ENCODE assay signal across 27 cellular contexts in genomic region chr18:46378126-46378863, GRCh38.
DNase-seq lines count a peak whose midpoint lies in the region; ATAC-seq, FAIRE-seq and TF ChIP-seq lines count a peak whose summit lies in the region.
"Had no signal": no experiment of that assay in that cellular context is flagged by ENCODE, and none has a peak within 500 bp of the region (broad histone marks: within the 10 kb centered on the region; RNA-seq: fewer than 3 reads in every experiment).

No MANE protein-coding gene starts in this region.

- no peaks in the 10 kb centered on the region for H3K9me3 ChIP-seq in kidney (ENCODE audit: control insufficient read depth in 1 of 2, low read length in 2 of 2)
- no peaks in the 10 kb centered on the region for H3K9me3 ChIP-seq in small intestine (ENCODE audit: control insufficient read depth, low read depth)
- no peaks in the 10 kb centered on the region for H3K9me3 ChIP-seq in body of pancreas
- H3K9me3 ChIP-seq: SJCRH30 had no signal

- CTCF ChIA-PET in RWPE1 (lab: Yijun Ruan, JAX) (interaction anchor here (0.6 kb wide), 1 partner anchor 205 kb away, joined by 3 read pairs; no protein-coding TSS in a partner anchor), WTC11 (lab: Charles Lee) (interaction anchor here (1.2 to 3.1 kb wide), 2 partner anchors 11 to 15 kb away, joined by 3 to 15 read pairs; no protein-coding TSS in a partner anchor)

- WGBS in small intestine, 3 donors, result 67 to 76% (median 71%) methylated on average over 12 of the region's 12 CpGs
- WGBS in body of pancreas, 2 donors, result 75% methylated on average over 12 of the region's 12 CpGs

- H3K4me3 ChIP-seq in kidney (ENCODE audit: low read length in 2 of 2), result no peak overlapping the region
- no peak overlapping the region for H3K4me3 ChIP-seq in small intestine (ENCODE audit: low read depth in 1 of 2, low read length in 2 of 2)
- H3K4me3 ChIP-seq in body of pancreas, result no peak overlapping the region
- H3K4me3 ChIP-seq: SJCRH30 had no signal

- TF ChIP-seq CTCF in RWPE1 (conservative IDR thresholded peaks at IDR 0.05; ENCODE audit: low read depth) (no peak), WTC11 (IDR thresholded peaks at IDR 0.05) (no peak), kidney (IDR thresholded peaks at IDR 0.05; ENCODE audit: borderline replicate concordance, extremely low read depth, insufficient read depth) (no peak), body of pancreas (IDR thresholded peaks at IDR 0.05) (no peak), chondrocyte (IDR thresholded peaks at IDR 0.05) (no peak)

- H3K4me1 ChIP-seq in kidney (ENCODE audit: control insufficient read depth in 1 of 2, insufficient read depth in 1 of 2, low read depth in 1 of 2, low read length in 2 of 2), result no peaks in the 10 kb centered on the region
- H3K4me1 ChIP-seq in small intestine (ENCODE audit: control insufficient read depth in 2 of 2, insufficient read depth in 1 of 2, low read depth in 1 of 2, low read length in 1 of 2), result no peaks in the 10 kb centered on the region
- H3K4me1 ChIP-seq in body of pancreas, result no peaks in the 10 kb centered on the region

- H3K36me3 ChIP-seq in kidney (ENCODE audit: control insufficient read depth in 1 of 2, insufficient read depth in 2 of 2, low read length in 2 of 2) (no peaks in the 10 kb centered on the region), small intestine (ENCODE audit: control insufficient read depth in 2 of 2, insufficient read depth in 2 of 2, low read length in 2 of 2) (no peaks in the 10 kb centered on the region), body of pancreas (replicated peaks in 1 of 2; ENCODE audit: insufficient read depth in 1 of 2, low read depth in 2 of 2) (no peaks in the 10 kb centered on the region)
- H3K36me3 ChIP-seq: SJCRH30 had no signal

- intact Hi-C loops in kidney (cut with DNase I) (no loop called here), body of pancreas (cut with DNase I) (no loop called here)

- DNase-seq in RWPE1 (ENCODE audit: low spot score) (no peak), WTC11 (ENCODE audit: low spot score) (no peak), kidney (peak; percentile 10), small intestine (peak; percentile 12), body of pancreas (no peak), amniotic stem cell (lab: John Stamatoyannopoulos, UW) (no peak), chondrocyte (ENCODE audit: low spot score) (no peak)
- DNase-seq: C1 segment of cervical spinal cord; CD4-positive, alpha-beta memory T cell; COR-L47; DMS79 treated with DMSO at 0.1 percent for 48 hours; GF-D8; KBM-7; MV-4-11; NCI-H1105; NCI-H1436 treated with DMSO at 0.1 percent for 48 hours; NCI-H2029; NCI-H446; NCI-H524 treated with DMSO at 0.1 percent for 48 hours; NCI-H82; NK-92 treated with Interleukin-12 subunit alpha and Interleukin-12 subunit beta, amount 100 ng/mL, for 24 hours; PC-3; SJCRH30 had no signal

- no peaks in the 10 kb centered on the region for H3K9me3 Mint-ChIP-seq in WTC11
- no peaks in the 10 kb centered on the region for H3K9me3 Mint-ChIP-seq in chondrocyte (ENCODE audit: low read depth)
- H3K9me3 Mint-ChIP-seq: CD4-positive, alpha-beta memory T cell had no signal

- no peak overlapping the region for H3K9ac ChIP-seq in kidney (ENCODE audit: low read length in 2 of 2)

- H3K27me3 ChIP-seq in small intestine (ENCODE audit: control insufficient read depth in 2 of 2, insufficient read depth in 2 of 2, low read length in 2 of 2) (no peaks in the 10 kb centered on the region), body of pancreas (no peaks in the 10 kb centered on the region)
- H3K27me3 ChIP-seq: SJCRH30 had no signal

- H3K4me3 Mint-ChIP-seq in WTC11 (no peak overlapping the region), chondrocyte (ENCODE audit: unreplicated experiment) (no peak overlapping the region)

- FAIRE-seq in kidney (lab: Jason Lieb, UNC) (no peak), small intestine (lab: Jason Lieb, UNC) (no peak)
- FAIRE-seq: GM12891, H54 had no signal

- POLR2A ChIA-PET in RWPE1 (lab: Yijun Ruan, JAX; ENCODE audit: low non-redundant PET) (no interaction called here), WTC11 (lab: Charles Lee) (no interaction called here)

- H3K36me3 Mint-ChIP-seq in WTC11 (no peaks in the 10 kb centered on the region), chondrocyte (ENCODE audit: low read depth) (no peaks in the 10 kb centered on the region)
- H3K36me3 Mint-ChIP-seq: CD4-positive, alpha-beta memory T cell had no signal

- no peak for ATAC-seq in WTC11
- ATAC-seq in body of pancreas, result no peak
- ATAC-seq: PC-3, Right ventricle myocardium inferior had no signal

- H3K27ac ChIP-seq in RWPE1 (peak overlapping the region; percentile 5; the same call in 1 of the 2 replicates), kidney (ENCODE audit: low read depth in 2 of 2, low read length in 2 of 2) (no peak overlapping the region), small intestine (ENCODE audit: low read depth in 1 of 2, low read length in 1 of 2) (no peak overlapping the region), body of pancreas (no peak overlapping the region)
- H3K27ac ChIP-seq: HL-60, SJCRH30 had no signal

- no peaks in the 10 kb centered on the region for H3K27me3 Mint-ChIP-seq in WTC11 (ENCODE audit: low read depth)
- peaks cover 17% of the 10 kb centered on the region for H3K27me3 Mint-ChIP-seq in chondrocyte (ENCODE audit: low read depth)

- no peak for TF ChIP-seq POLR2A in body of pancreas (IDR thresholded peaks at IDR 0.05)

- H3K27ac Mint-ChIP-seq in WTC11, result no peak overlapping the region
- H3K27ac Mint-ChIP-seq in chondrocyte (ENCODE audit: unreplicated experiment), result no peak overlapping the region
- H3K27ac Mint-ChIP-seq: CD4-positive, alpha-beta memory T cell had no signal

- peaks cover 6% of the 10 kb centered on the region for H3K4me1 Mint-ChIP-seq in WTC11
- H3K4me1 Mint-ChIP-seq in chondrocyte (ENCODE audit: low read depth), result no peaks in the 10 kb centered on the region
- H3K4me1 Mint-ChIP-seq: CD4-positive, alpha-beta memory T cell had no signal

TF ChIP-seq in WTC11, 78 proteins besides CTCF, POLR2A, EP300 and RAD21:
- peak; percentile 62; the same call in 1 of the 2 replicates for TF ChIP-seq GTF2I (CRISPR knock-in tag; conservative IDR thresholded peaks at IDR 0.05)
- TF ChIP-seq, protein P1, sequence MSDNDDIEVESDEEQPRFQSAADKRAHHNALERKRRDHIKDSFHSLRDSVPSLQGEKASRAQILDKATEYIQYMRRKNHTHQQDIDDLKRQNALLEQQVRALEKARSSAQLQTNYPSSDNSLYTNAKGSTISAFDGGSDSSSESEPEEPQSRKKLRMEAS (CRISPR knock-in tag; IDR thresholded peaks at IDR 0.05), result no peak

Comparison
In these comparisons a context has a peak if more than half of its experiments do, and no peak if none do; other contexts are left out.
1. DNase-seq: peak in kidney (single experiment) and small intestine (single experiment); none in RWPE1 (single experiment), WTC11 (single experiment), body of pancreas (0 of 4), amniotic stem cell (single experiment) and chondrocyte (single experiment).